Comparison of ENCODE assay signal across 8 cellular contexts in genomic region chr17:79188048-79188447, GRCh38.
DNase-seq lines count a peak whose midpoint lies in the region; ATAC-seq and TF ChIP-seq lines count a peak whose summit lies in the region.

No MANE protein-coding gene starts in this region.

- no peak overlapping the region for H3K27ac ChIP-seq in prostate gland

- H3K27me3 Mint-ChIP-seq in endothelial cell (ENCODE audit: unreplicated experiment): peaks cover 7% of the 10 kb centered on the region

- peaks cover 4% of the 10 kb centered on the region for H3K4me1 ChIP-seq in prostate gland (replicated peaks)

- H3K36me3 Mint-ChIP-seq in endothelial cell (ENCODE audit: low read depth, unreplicated experiment): no peaks in the 10 kb centered on the region

- ATAC-seq in HG02840 (IDR thresholded peaks at IDR 0.05; ENCODE audit: low FRiP score, unreplicated experiment) (no peak), HG02884 (IDR thresholded peaks at IDR 0.05; ENCODE audit: unreplicated experiment) (no peak)

- WGBS in prostate gland: 7% methylated on average over 14 of the region's 14 CpGs

- no peaks in the 10 kb centered on the region for H3K9me3 Mint-ChIP-seq in endothelial cell (ENCODE audit: unreplicated experiment)

- H3K4me3 Mint-ChIP-seq in endothelial cell (ENCODE audit: unreplicated experiment): no peak overlapping the region

- no peaks in the 10 kb centered on the region for H3K9me3 ChIP-seq in prostate gland

- no peak overlapping the region for H3K4me3 ChIP-seq in prostate gland

- peak; percentile 73 for TF ChIP-seq CTCF in endothelial cell (IDR thresholded peaks at IDR 0.05; ENCODE audit: unreplicated experiment)
- TF ChIP-seq CTCF in prostate gland (IDR thresholded peaks at IDR 0.05): peak in 3 of 4 experiments; percentile 27 to 53 (median 51)

- peaks cover 4% of the 10 kb centered on the region for H3K4me1 Mint-ChIP-seq in endothelial cell (ENCODE audit: unreplicated experiment)

- intact Hi-C loops in prostate gland (cut with DNase I): loop anchor here (5.0 kb wide), 1 partner anchor 101 kb away; no protein-coding TSS in a partner anchor

- no peak overlapping the region for H3K27ac Mint-ChIP-seq in endothelial cell (ENCODE audit: unreplicated experiment)

- DNase-seq in NCI-H748 (lab: John Stamatoyannopoulos, UW; ENCODE audit: unreplicated experiment) (peak; percentile 21), NCI-H748 treated with DMSO at 0.1 percent for 48 hours (lab: John Stamatoyannopoulos, UW) (no peak), NCI-H2227 treated with DMSO at 0.1 percent for 48 hours (lab: John Stamatoyannopoulos, UW) (peak; percentile 26), endothelial cell (ENCODE audit: low spot score) (peak; percentile 72), prostate gland (ENCODE audit: low spot score) (no peak), SHP77 (lab: John Stamatoyannopoulos, UW) (no peak)

- no peak for TF ChIP-seq POLR2A in prostate gland (IDR thresholded peaks at IDR 0.05)

- peaks cover 39% of the 10 kb centered on the region for H3K27me3 ChIP-seq in prostate gland (replicated peaks; ENCODE audit: insufficient read depth)

- no peaks in the 10 kb centered on the region for H3K36me3 ChIP-seq in prostate gland

Comparison
In these comparisons a context has a peak if more than half of its experiments do, and no peak if none do; other contexts are left out.
1. DNase-seq: peak in NCI-H748 (single experiment), NCI-H2227 treated with DMSO at 0.1 percent for 48 hours (single experiment) and endothelial cell (single experiment); none in NCI-H748 treated with DMSO at 0.1 percent for 48 hours (single experiment), prostate gland (single experiment) and SHP77 (0 of 2).